Comparison of ENCODE assay signal across 25 cellular contexts in the genomic region with DNA sequence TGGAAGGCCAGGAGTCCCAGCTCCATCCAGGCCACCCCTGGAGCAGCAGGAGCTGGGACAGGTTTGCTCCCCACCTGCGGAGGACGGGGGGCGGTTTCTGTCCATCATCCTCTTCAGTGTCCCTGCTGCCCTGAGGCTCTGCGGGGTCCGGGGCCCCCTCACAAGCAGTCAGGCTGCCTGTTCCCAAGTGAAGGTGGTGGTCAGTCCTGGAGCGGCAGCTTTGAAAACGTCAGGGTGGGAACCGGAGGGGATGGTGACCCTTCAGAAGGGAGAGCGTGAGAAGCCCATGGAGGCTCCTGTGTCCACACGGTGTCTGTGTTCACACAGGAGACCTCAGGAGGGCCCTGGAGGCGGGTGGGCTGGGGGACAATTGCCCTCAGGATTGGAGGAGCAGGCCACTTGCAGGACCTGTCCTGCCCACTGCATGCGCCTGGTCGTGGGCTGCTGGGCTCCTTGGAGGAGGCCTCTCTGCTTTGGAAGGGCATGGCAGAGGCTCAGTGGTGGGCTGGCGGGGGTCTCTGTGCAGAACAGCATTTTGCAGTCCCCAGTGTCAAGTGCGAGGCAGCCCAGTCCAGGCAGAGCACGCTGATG.
"Had no signal": no experiment of that assay in that cellular context is flagged by ENCODE, and none has a peak within 500 bp of the region (broad histone marks: within the 10 kb centered on the region; RNA-seq: fewer than 3 reads in every experiment).

No MANE protein-coding gene starts in this region.

- H3K4me1 ChIP-seq: body of pancreas, colonic mucosa had no signal

- H3K4me3 Mint-ChIP-seq: activated CD4-positive, alpha-beta memory T cell treated with anti-CD3 and anti-CD28 coated beads for 36 hours; activated naive CD8-positive, alpha-beta T cell treated with anti-CD3 and anti-CD28 coated beads for 36 hours; activated T-helper 17 cell treated with anti-CD3 and anti-CD28 coated beads, Interleukin-2, amount 50 U/mL, for 72 hours; endodermal cell; neural crest cell had no signal

- H3K27me3 ChIP-seq: body of pancreas, colonic mucosa, hepatocyte, tibial artery, vagina had no signal

- H3K36me3 Mint-ChIP-seq: activated CD4-positive, alpha-beta memory T cell treated with anti-CD3 and anti-CD28 coated beads for 36 hours; activated naive CD8-positive, alpha-beta T cell treated with anti-CD3 and anti-CD28 coated beads for 36 hours; naive B cell had no signal

- H3K36me3 ChIP-seq: colonic mucosa, tibial artery, vagina, WERI-Rb-1 had no signal

- H3K27ac Mint-ChIP-seq: activated CD4-positive, alpha-beta memory T cell treated with anti-CD3 and anti-CD28 coated beads for 36 hours; activated naive CD8-positive, alpha-beta T cell treated with anti-CD3 and anti-CD28 coated beads for 36 hours; activated T-helper 17 cell treated with anti-CD3 and anti-CD28 coated beads, Interleukin-2, amount 50 U/mL, for 72 hours; endodermal cell; naive B cell had no signal

- H3K27me3 Mint-ChIP-seq: activated CD4-positive, alpha-beta memory T cell treated with anti-CD3 and anti-CD28 coated beads for 36 hours; activated naive CD8-positive, alpha-beta T cell treated with anti-CD3 and anti-CD28 coated beads for 36 hours; activated T-helper 17 cell treated with anti-CD3 and anti-CD28 coated beads, Interleukin-2, amount 50 U/mL, for 72 hours had no signal

- H3K27ac ChIP-seq: body of pancreas, colonic mucosa, epithelial cell of prostate, hepatocyte, tibial artery, vagina, WERI-Rb-1 had no signal

- ATAC-seq: activated T-helper 17 cell treated with anti-CD3 and anti-CD28 coated beads, Interleukin-2, amount 50 U/mL, for 72 hours; body of pancreas had no signal

- H3K4me3 ChIP-seq: body of pancreas, colonic mucosa, hepatocyte, mucosa of descending colon, tibial artery, vagina had no signal

- H3K4me1 Mint-ChIP-seq: activated naive CD8-positive, alpha-beta T cell treated with anti-CD3 and anti-CD28 coated beads for 36 hours; activated T-helper 17 cell treated with anti-CD3 and anti-CD28 coated beads, Interleukin-2, amount 50 U/mL, for 72 hours; endodermal cell; naive B cell had no signal

- H3K9me3 ChIP-seq: body of pancreas, colonic mucosa, mucosa of descending colon, tibial artery, vagina had no signal

- DNase-seq: activated CD4-positive, alpha-beta memory T cell treated with anti-CD3 and anti-CD28 coated beads for 36 hours; activated CD4-positive, alpha-beta T cell treated with anti-CD3 and anti-CD28 coated beads for 4 hours; activated naive CD4-positive, alpha-beta T cell; activated naive CD8-positive, alpha-beta T cell treated with anti-CD3 and anti-CD28 coated beads for 36 hours; activated T-cell treated with anti-CD3 and anti-CD28 coated beads for 4 hours; amniotic stem cell; caudate nucleus; colonic mucosa; mucosa of descending colon; naive B cell; stimulated activated CD4-positive, alpha-beta T cell treated with anti-CD3 and anti-CD28 coated beads, Interleukin-12 subunit alpha, Interleukin-12 subunit beta, amount 100 ng/mL, for 4 hours; stimulated activated CD4-positive, alpha-beta T cell treated with anti-CD3 and anti-CD28 coated beads, Interleukin-1b, Interleukin-23, amount 100 ng/mL, for 48 hours; stimulated activated CD8-positive, alpha-beta memory T cell treated with anti-CD3 and anti-CD28 coated beads, Interleukin-4, amount 100 ng/mL, for 48 hours; stimulated activated naive CD4-positive, alpha-beta T cell; SW 1271; T-helper 2 cell had no signal

- H3K9me3 Mint-ChIP-seq: activated naive CD8-positive, alpha-beta T cell treated with anti-CD3 and anti-CD28 coated beads for 36 hours; activated T-helper 17 cell treated with anti-CD3 and anti-CD28 coated beads, Interleukin-2, amount 50 U/mL, for 72 hours; neural crest cell had no signal
